26 cellular contexts compared by ENCODE assay signal in the genomic region with DNA sequence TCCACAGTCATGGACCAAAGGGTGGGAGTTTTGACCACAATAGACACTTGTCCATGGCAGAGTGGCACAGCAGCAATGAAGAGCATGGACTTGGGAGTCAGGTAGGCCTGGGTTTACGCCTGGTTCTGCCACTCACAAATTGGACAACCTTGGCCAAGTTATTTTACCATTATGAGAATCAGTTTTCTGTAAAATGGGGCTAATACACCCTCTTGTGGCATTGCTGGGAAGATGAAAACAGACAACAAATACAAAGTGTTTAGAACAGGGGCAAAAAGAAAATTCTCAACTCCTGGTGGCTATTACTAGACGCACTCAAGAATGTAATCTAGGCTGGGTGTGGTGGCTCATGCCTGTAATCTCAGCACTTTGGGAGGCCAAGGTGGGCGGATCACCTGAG. TPM values are rescaled to one million over a fixed set of nuclear protein-coding genes. Genes with fewer than 3 reads are reported as not detected.
DNase-seq lines count a peak whose midpoint lies in the region; ATAC-seq and TF ChIP-seq lines count a peak whose summit lies in the region.
"Had no signal": no experiment of that assay in that cellular context is flagged by ENCODE, and none has a peak within 500 bp of the region (broad histone marks: within the 10 kb centered on the region; RNA-seq: fewer than 3 reads in every experiment).

No MANE protein-coding gene starts in this region.

- peaks cover 10% of the 10 kb centered on the region for H3K4me1 Mint-ChIP-seq in T-helper 2 cell treated with Interferon-gamma antibody and Interleukin-4, amounts not matched to agents 5 μg/mL and 100 μg/mL, for 36 hours (ENCODE audit: low read depth)
- H3K4me1 Mint-ChIP-seq in nephron = peaks cover 18% of the 10 kb centered on the region

- H3K79me2 ChIP-seq in PC-3 (ENCODE audit: low read length) = peaks cover 21% of the 10 kb centered on the region

- ATAC-seq in PC-3 = no peak
- ATAC-seq: activated CD4-positive, alpha-beta T cell treated with anti-CD3 and anti-CD28 coated beads for 36 hours; left colon; stimulated activated memory B cell treated with anti-CD40 and anti-IgM and Interleukin-4, amounts not matched to agents 10 μg/mL and 1 μg/mL and 100 μg/mL, for 72 hours had no signal

- H3K27ac ChIP-seq in PC-3 (ENCODE audit: low read length) = no peak overlapping the region
- H3K27ac ChIP-seq: breast epithelium, C4-2B, HL-60, SJCRH30 had no signal

- H3K9me2 ChIP-seq in PC-3 (replicated peaks; ENCODE audit: low read length) = no peaks in the 10 kb centered on the region

- intact Hi-C loops in PC-3 (cut with micrococcal nuclease) = no loop called here

- H3K36me3 ChIP-seq in PC-3 (ENCODE audit: low read depth, low read length) = peaks cover 24% of the 10 kb centered on the region
- H3K36me3 ChIP-seq: breast epithelium had no signal

- no peaks in the 10 kb centered on the region for H3K9me3 Mint-ChIP-seq in T-helper 2 cell treated with Interferon-gamma antibody and Interleukin-4, amounts not matched to agents 5 μg/mL and 100 μg/mL, for 36 hours
- H3K9me3 Mint-ChIP-seq in nephron = no peaks in the 10 kb centered on the region
- H3K9me3 Mint-ChIP-seq: activated naive CD8-positive, alpha-beta T cell treated with anti-CD3 and anti-CD28 coated beads, Interleukin-2, amount 10 ng/mL, durations not matched to agents 7 days and 5 days; stimulated activated memory B cell treated with anti-CD40 and anti-IgM and Interleukin-4, amounts not matched to agents 10 μg/mL and 1 μg/mL and 100 μg/mL, for 72 hours had no signal

- no peaks in the 10 kb centered on the region for H4K20me1 ChIP-seq in PC-3 (ENCODE audit: low read length)

- DNase-seq in T-helper 2 cell treated with Interferon-gamma antibody and Interleukin-4, amounts not matched to agents 5 μg/mL and 100 μg/mL, for 36 hours (ENCODE audit: low spot score) = no peak
- DNase-seq in T-helper 2 cell (no peak), PC-3 (no peak), hepatic stellate cell (ENCODE audit: low spot score) (no peak), NCI-H2227 treated with DMSO at 0.1 percent for 48 hours (lab: John Stamatoyannopoulos, UW) (no peak), NCI-H187 (lab: John Stamatoyannopoulos, UW) (no peak)
- DNase-seq: activated CD4-positive, alpha-beta T cell treated with anti-CD3 and anti-CD28 coated beads for 36 hours; activated CD8-positive, alpha-beta memory T cell treated with anti-CD3 and anti-CD28 coated beads, Interleukin-2, amount 50 U/mL, for 4 hours; activated naive CD8-positive, alpha-beta T cell treated with anti-CD3 and anti-CD28 coated beads, Interleukin-2, amount 10 ng/mL, durations not matched to agents 7 days and 5 days; DMS53; KBM-7; left colon; midbrain; NCI-H1092; NCI-H2107; NCI-H526; SJCRH30; T1000 had no signal

- POLR2A ChIA-PET in PC-3 (lab: Charles Lee; ENCODE audit: unreplicated experiment) = no interaction called here

- H2AFZ ChIP-seq in PC-3 (ENCODE audit: low read length) = no peak overlapping the region

- no peak overlapping the region for H3K27ac Mint-ChIP-seq in T-helper 2 cell treated with Interferon-gamma antibody and Interleukin-4, amounts not matched to agents 5 μg/mL and 100 μg/mL, for 36 hours
- no peak overlapping the region for H3K27ac Mint-ChIP-seq in nephron
- H3K27ac Mint-ChIP-seq: activated CD4-positive, alpha-beta T cell treated with anti-CD3 and anti-CD28 coated beads for 36 hours; activated naive CD8-positive, alpha-beta T cell treated with anti-CD3 and anti-CD28 coated beads, Interleukin-2, amount 10 ng/mL, durations not matched to agents 7 days and 5 days; stimulated activated memory B cell treated with anti-CD40 and anti-IgM and Interleukin-4, amounts not matched to agents 10 μg/mL and 1 μg/mL and 100 μg/mL, for 72 hours had no signal

- TSS peak; percentile 0 for BruUV-seq in PC-3 (replicated peaks; lab: Mats Ljungman, UMichigan)

- no peak overlapping the region for H3K4me2 ChIP-seq in PC-3 (ENCODE audit: low read length)

- no peak overlapping the region for H3K9ac ChIP-seq in PC-3 (ENCODE audit: low read length)

- peaks cover 9% of the 10 kb centered on the region; the same call in 1 of the 2 replicates for H3K4me1 ChIP-seq in PC-3 (ENCODE audit: insufficient read depth, low read length)
- H3K4me1 ChIP-seq: SJCRH30 had no signal

- CTCF ChIA-PET in PC-3 (lab: Charles Lee) = interaction anchor here (0.7 kb wide), 1 partner anchor 8 kb away, joined by 4 read pairs; no protein-coding TSS in a partner anchor

- H3K27me3 Mint-ChIP-seq in T-helper 2 cell treated with Interferon-gamma antibody and Interleukin-4, amounts not matched to agents 5 μg/mL and 100 μg/mL, for 36 hours (ENCODE audit: low read depth) = no peaks in the 10 kb centered on the region
- no peaks in the 10 kb centered on the region for H3K27me3 Mint-ChIP-seq in nephron (ENCODE audit: low read depth)
- H3K27me3 Mint-ChIP-seq: activated CD4-positive, alpha-beta T cell treated with anti-CD3 and anti-CD28 coated beads for 36 hours; activated naive CD8-positive, alpha-beta T cell treated with anti-CD3 and anti-CD28 coated beads, Interleukin-2, amount 10 ng/mL, durations not matched to agents 7 days and 5 days; stimulated activated memory B cell treated with anti-CD40 and anti-IgM and Interleukin-4, amounts not matched to agents 10 μg/mL and 1 μg/mL and 100 μg/mL, for 72 hours had no signal

- peaks cover 24% of the 10 kb centered on the region for H3K36me3 Mint-ChIP-seq in T-helper 2 cell treated with Interferon-gamma antibody and Interleukin-4, amounts not matched to agents 5 μg/mL and 100 μg/mL, for 36 hours (ENCODE audit: low read depth)
- H3K36me3 Mint-ChIP-seq in nephron (ENCODE audit: low read depth) = peaks cover 18% of the 10 kb centered on the region

- no peaks in the 10 kb centered on the region for H3K9me3 ChIP-seq in PC-3 (ENCODE audit: low read length)
- H3K9me3 ChIP-seq: breast epithelium, HAP-1, SJCRH30 had no signal

- 0 out of 3 replicates have a peak, but pooled peaks have one; percentile 20 for TF ChIP-seq CTCF in GM12872 (IDR thresholded peaks at IDR 0.05; ENCODE audit: insufficient read depth, low read depth, low read length)
- peak; percentile 30; the same call in 1 of the 2 replicates for TF ChIP-seq CTCF in PC-3 (conservative IDR thresholded peaks at IDR 0.05; ENCODE audit: low read depth, low read length)
- TF ChIP-seq CTCF in nephron (IDR thresholded peaks at IDR 0.05; ENCODE audit: unreplicated experiment in 3 of 3) = no peak

- H3K4me3 Mint-ChIP-seq in T-helper 2 cell treated with Interferon-gamma antibody and Interleukin-4, amounts not matched to agents 5 μg/mL and 100 μg/mL, for 36 hours = peak overlapping the region; percentile 27
- H3K4me3 Mint-ChIP-seq in nephron = peak overlapping the region; percentile 66 to 78 (median 71)
- H3K4me3 Mint-ChIP-seq: activated naive CD8-positive, alpha-beta T cell treated with anti-CD3 and anti-CD28 coated beads, Interleukin-2, amount 10 ng/mL, durations not matched to agents 7 days and 5 days; stimulated activated memory B cell treated with anti-CD40 and anti-IgM and Interleukin-4, amounts not matched to agents 10 μg/mL and 1 μg/mL and 100 μg/mL, for 72 hours had no signal

- no peaks in the 10 kb centered on the region for H3K27me3 ChIP-seq in PC-3 (ENCODE audit: low read length)
- H3K27me3 ChIP-seq: breast epithelium, SJCRH30 had no signal

- no peaks in the 10 kb centered on the region for H3F3A ChIP-seq in PC-3 (ENCODE audit: low read length, unreplicated experiment)

- H3K4me3 ChIP-seq in PC-3 (ENCODE audit: low read length) = no peak overlapping the region
- H3K4me3 ChIP-seq: breast epithelium, HAP-1, SJCRH30 had no signal

RNA-seq across cellular contexts. Expression of a gene that starts 2.6 kb away (rescaled TPM):
- total RNA-seq in PC-3 (2014; rRNA removed) = 35.4 and 36.1 TPM in 2 replicates

RNA-seq across cellular contexts. Expression of a gene that starts 25.3 kb away (rescaled TPM):
- 6.4 and 7.6 TPM in 2 replicates for total RNA-seq in PC-3 (2014; rRNA removed)
- total RNA-seq: SJCRH30 had no signal

RNA-seq across cellular contexts. Expression of a gene that starts 35.4 kb away (rescaled TPM):
- not detected in 2 replicates for total RNA-seq in PC-3 (2014; rRNA removed)
- total RNA-seq: activated CD4-positive, alpha-beta T cell treated with anti-CD3 and anti-CD28 coated beads for 36 hours; activated naive CD8-positive, alpha-beta T cell treated with anti-CD3 and anti-CD28 coated beads, Interleukin-2, amount 10 ng/mL, durations not matched to agents 7 days and 5 days; dermis microvascular lymphatic vessel endothelial cell had no signal

Comparison
In these comparisons a context has a peak if more than half of its experiments do, and no peak if none do; other contexts are left out.
1. CTCF ChIP-seq: peak in GM12872 (single experiment) and PC-3 (single experiment); none in nephron (0 of 3).